8 cellular contexts compared by ENCODE assay signal in genomic region chr12:63151898-63152700, GRCh38. TPM values are rescaled to one million over a fixed set of nuclear protein-coding genes. Genes with fewer than 3 reads are reported as not detected.
DNase-seq lines count a peak whose midpoint lies in the region; ATAC-seq and TF ChIP-seq lines count a peak whose summit lies in the region.

No MANE protein-coding gene starts in this region.

- H3K4me1 ChIP-seq in SJSA1 (replicated peaks) (peaks cover 15% of the 10 kb centered on the region), mesodermal cell (ENCODE audit: control insufficient read depth, insufficient read depth, low read length, poor library complexity, severe bottlenecking) (peaks cover 6% of the 10 kb centered on the region), uterus (no peaks in the 10 kb centered on the region)

- intact Hi-C loops in uterus (cut with DNase I; ENCODE audit: low total_unique reads): no loop called here

- H3K4me3 ChIP-seq in SJSA1 (peak overlapping the region; percentile 31), epithelial cell of esophagus (ENCODE audit: low read length) (no peak overlapping the region), mesodermal cell (ENCODE audit: extremely low read depth, insufficient read depth, low read length, poor library complexity, severe bottlenecking) (peak overlapping the region; percentile 33), uterus (peak overlapping the region; percentile 47 to 48)

- peak; percentile 81 for ATAC-seq in GM21576 (IDR thresholded peaks at IDR 0.05; ENCODE audit: unreplicated experiment)

- DNase-seq in GM04504 (ENCODE audit: low read depth) (peak; percentile 10), Kasumi-1 (lab: John Stamatoyannopoulos, UW) (peak; percentile 72 to 75), SJSA1 (ENCODE audit: low read depth in 1 of 2, low spot score in 2 of 2) (peak; percentile 47 to 59), epithelial cell of esophagus (ENCODE audit: low read depth) (peak; percentile 54), uterus (peak; percentile 18 to 39), activated gamma-delta T cell (lab: John Stamatoyannopoulos, UW) (no peak)

- H3K27me3 ChIP-seq in SJSA1 (replicated peaks) (peaks cover 40% of the 10 kb centered on the region), uterus (no peaks in the 10 kb centered on the region)

- H3K27ac ChIP-seq in SJSA1 (no peak overlapping the region), mesodermal cell (ENCODE audit: low read depth, low read length, severe bottlenecking) (no peak overlapping the region), uterus (peak overlapping the region; percentile 66 to 76)

- TF ChIP-seq CTCF in epithelial cell of esophagus (IDR thresholded peaks at IDR 0.05; ENCODE audit: insufficient read depth, low read depth, low read length, missing control alignments) (peak; percentile 85), uterus (IDR thresholded peaks at IDR 0.05) (peak; percentile 65 to 81 (median 74))

- H3K9me3 ChIP-seq in SJSA1 (replicated peaks) (no peaks in the 10 kb centered on the region; the same call in 1 of the 2 replicates), mesodermal cell (ENCODE audit: control insufficient read depth, low read length) (peaks cover 5% of the 10 kb centered on the region), uterus (no peaks in the 10 kb centered on the region)

- no peaks in the 10 kb centered on the region for H3K36me3 ChIP-seq in SJSA1
- no peaks in the 10 kb centered on the region for H3K36me3 ChIP-seq in mesodermal cell (ENCODE audit: control insufficient read depth, insufficient read depth, low read length)
- no peaks in the 10 kb centered on the region for H3K36me3 ChIP-seq in uterus

- whole genome bisulfite sequencing in mesodermal cell (ENCODE audit: insufficient coverage in 2 of 2), 2 experiments: 18 to 19% methylated on average over 14 to 15 of the region's 24 CpGs

- no peak for TF ChIP-seq POLR2A in uterus (IDR thresholded peaks at IDR 0.05)

RNA-seq across cellular contexts. Expression of gene AVPR1A, which starts 1.1 kb away (rescaled TPM):
- 0.06 and 0.21 TPM in 2 replicates for total RNA-seq in SJSA1 (2014; rRNA removed; shearing (Covaris generic))
- 0.26 TPM for polyA plus RNA-seq in mesodermal cell (2013, experiment 1 of 2)
- 0.35 TPM for polyA plus RNA-seq in mesodermal cell (2013, experiment 2 of 2)
- total RNA-seq in uterus: 10 to 100 TPM in 3 of 4 donors, 1 to 10 TPM in 1; 8.7 to 59.9 (median 19.7) TPM

Comparison
In these comparisons a context has a peak if more than half of its experiments do, and no peak if none do; other contexts are left out.
1. H3K27ac ChIP-seq: peak in uterus (2 of 2); none in SJSA1 (single experiment) and mesodermal cell (single experiment).